Comparison of ENCODE assay signal across 8 cellular contexts in the genomic region with DNA sequence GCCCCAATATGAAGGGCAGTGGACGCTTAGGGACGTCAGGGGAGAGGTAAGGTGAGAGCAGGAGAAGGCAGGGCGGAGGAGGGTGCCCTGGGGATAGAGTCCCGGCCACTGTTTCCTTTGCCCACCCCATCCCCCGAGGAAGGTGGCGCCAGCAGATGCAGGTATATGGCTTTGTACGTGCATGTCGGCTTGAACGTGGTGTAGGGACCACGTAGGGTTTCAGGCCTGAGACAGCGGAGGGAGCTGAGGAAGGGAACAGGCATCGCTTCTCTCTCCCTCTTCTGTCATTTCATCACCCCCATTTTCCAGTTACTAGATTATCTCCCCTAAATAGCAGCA.
A peak's percentile ranks its signal among the peaks of the same experiment; 100 is the strongest.
DNase-seq lines count a peak whose midpoint lies in the region; ATAC-seq and TF ChIP-seq lines count a peak whose summit lies in the region.

No MANE protein-coding gene starts in this region.

- H3K9me3 ChIP-seq in SJSA1 (replicated peaks) (no peaks in the 10 kb centered on the region), right atrium auricular region (no peaks in the 10 kb centered on the region)

- in situ Hi-C loops in GM13976 (cut with MboI; ENCODE audit: low sequenced_read_pairs, unreplicated experiment), result no loop called here

- H3K27ac ChIP-seq in SJSA1 (no peak overlapping the region), right atrium auricular region (peak overlapping the region; percentile 80 to 94)

- H3K9me3 Mint-ChIP-seq in stimulated activated naive B cell treated with anti-CD40 and anti-IgM and Interleukin-4, amounts not matched to agents 10 μg/mL and 1 μg/mL and 100 μg/mL, for 72 hours, result no peaks in the 10 kb centered on the region

- ATAC-seq in GM18867 (IDR thresholded peaks at IDR 0.05; ENCODE audit: unreplicated experiment) (peak; percentile 26), HG02623 (IDR thresholded peaks at IDR 0.05; ENCODE audit: unreplicated experiment) (peak; percentile 35)
- peak; percentile 48 to 53 for ATAC-seq in stimulated activated naive B cell treated with anti-CD40 and anti-IgM and Interleukin-4, amounts not matched to agents 10 μg/mL and 1 μg/mL and 100 μg/mL, for 72 hours (replicated peaks)

- H3K36me3 Mint-ChIP-seq in stimulated activated naive B cell treated with anti-CD40 and anti-IgM and Interleukin-4, amounts not matched to agents 10 μg/mL and 1 μg/mL and 100 μg/mL, for 72 hours, result peaks cover 0 to 3% of the 10 kb centered on the region in 2 donors

- no peaks in the 10 kb centered on the region for H3K36me3 ChIP-seq in SJSA1
- H3K36me3 ChIP-seq in right atrium auricular region, result no peaks in the 10 kb centered on the region

- H3K4me1 Mint-ChIP-seq in stimulated activated naive B cell treated with anti-CD40 and anti-IgM and Interleukin-4, amounts not matched to agents 10 μg/mL and 1 μg/mL and 100 μg/mL, for 72 hours, result peaks cover 13 to 18% of the 10 kb centered on the region in 2 donors

- H3K27me3 ChIP-seq in SJSA1 (replicated peaks), result no peaks in the 10 kb centered on the region
- no peaks in the 10 kb centered on the region for H3K27me3 ChIP-seq in right atrium auricular region

- peak in 1 of 2 experiments; percentile 2 for DNase-seq in SJSA1 (ENCODE audit: low read depth in 1 of 2, low spot score in 2 of 2)
- DNase-seq in right atrium auricular region (ENCODE audit: low spot score), result no peak
- no peak for DNase-seq in stimulated activated naive B cell treated with anti-CD40 and anti-IgM and Interleukin-4, amounts not matched to agents 10 μg/mL and 1 μg/mL and 100 μg/mL, for 72 hours
- no peak for DNase-seq in GM13976 (ENCODE audit: low spot score)
- no peak for DNase-seq in COLO668 (lab: John Stamatoyannopoulos, UW; ENCODE audit: unreplicated experiment)
- no peak for DNase-seq in SHP77 treated with DMSO at 0.1 percent for 48 hours (lab: John Stamatoyannopoulos, UW)

- no peak for TF ChIP-seq CTCF in right atrium auricular region (IDR thresholded peaks at IDR 0.05)
- TF ChIP-seq CTCF in GM13976 (IDR thresholded peaks at IDR 0.05; ENCODE audit: borderline replicate concordance, control extremely low read depth, extremely low read depth, insufficient read depth, missing control alignments), result no peak

- H3K27me3 Mint-ChIP-seq in stimulated activated naive B cell treated with anti-CD40 and anti-IgM and Interleukin-4, amounts not matched to agents 10 μg/mL and 1 μg/mL and 100 μg/mL, for 72 hours, result no peaks in the 10 kb centered on the region

- peak overlapping the region; percentile 30 for H3K4me3 ChIP-seq in SJSA1
- H3K4me3 ChIP-seq in right atrium auricular region, result peak overlapping the region; percentile 15 to 37

- H3K4me1 ChIP-seq in SJSA1 (replicated peaks) (peaks cover 16% of the 10 kb centered on the region), right atrium auricular region (peaks cover 0 to 35% of the 10 kb centered on the region in 2 donors)

- H3K27ac Mint-ChIP-seq in stimulated activated naive B cell treated with anti-CD40 and anti-IgM and Interleukin-4, amounts not matched to agents 10 μg/mL and 1 μg/mL and 100 μg/mL, for 72 hours, result peak overlapping the region; percentile 93

- peak overlapping the region; percentile 87 to 88 for H3K4me3 Mint-ChIP-seq in stimulated activated naive B cell treated with anti-CD40 and anti-IgM and Interleukin-4, amounts not matched to agents 10 μg/mL and 1 μg/mL and 100 μg/mL, for 72 hours
